In the genomic region with DNA sequence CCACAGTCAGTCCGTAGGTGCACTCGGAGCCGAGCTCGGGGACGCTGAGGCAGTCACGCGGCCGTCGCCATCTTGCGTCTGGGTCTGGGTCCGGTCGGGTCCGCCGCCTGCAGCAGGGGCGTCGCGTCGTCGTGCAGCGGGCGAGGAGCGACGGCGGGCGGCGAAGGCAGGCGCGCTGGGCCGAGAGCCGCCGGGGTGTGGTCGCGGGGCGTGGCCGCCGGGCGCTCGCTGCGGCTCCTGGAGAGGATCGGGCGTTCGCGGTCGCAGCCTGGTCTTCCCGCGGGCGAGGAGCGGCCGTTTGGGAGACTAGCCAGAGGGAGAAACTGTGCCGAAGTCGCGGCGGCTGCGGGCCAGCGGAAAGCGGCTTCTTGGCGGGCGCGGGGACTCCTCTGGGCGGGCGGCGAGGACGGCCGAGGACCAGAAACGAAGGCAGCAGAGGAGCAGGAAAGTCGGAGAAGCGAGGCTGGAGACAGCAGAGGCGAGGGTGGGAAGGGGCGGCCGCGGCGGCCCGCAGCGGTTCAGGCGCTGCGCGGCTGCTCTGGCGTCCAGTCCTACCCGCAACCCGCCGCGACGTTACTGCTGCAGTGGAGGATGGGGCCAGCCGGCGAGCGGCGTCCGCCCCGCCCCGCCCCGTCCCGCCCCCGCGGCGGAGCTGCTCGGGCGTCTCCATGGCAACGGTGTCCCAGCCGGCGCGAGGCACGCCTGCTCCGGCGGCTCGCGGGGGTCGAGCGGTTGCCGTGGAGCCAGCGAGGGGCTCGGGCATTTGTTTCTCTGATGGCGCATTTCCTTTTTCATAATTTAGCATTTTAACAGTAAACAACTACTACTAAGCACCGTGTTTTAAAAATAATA, we compare ENCODE assay signal across 8 cellular contexts. TPM values are rescaled to one million over a fixed set of nuclear protein-coding genes. Genes with fewer than 3 reads are reported as not detected.
A peak's percentile ranks its signal among the peaks of the same experiment; 100 is the strongest.
DNase-seq lines count a peak whose midpoint lies in the region; ATAC-seq, FAIRE-seq and TF ChIP-seq lines count a peak whose summit lies in the region.

A gene with protein sequence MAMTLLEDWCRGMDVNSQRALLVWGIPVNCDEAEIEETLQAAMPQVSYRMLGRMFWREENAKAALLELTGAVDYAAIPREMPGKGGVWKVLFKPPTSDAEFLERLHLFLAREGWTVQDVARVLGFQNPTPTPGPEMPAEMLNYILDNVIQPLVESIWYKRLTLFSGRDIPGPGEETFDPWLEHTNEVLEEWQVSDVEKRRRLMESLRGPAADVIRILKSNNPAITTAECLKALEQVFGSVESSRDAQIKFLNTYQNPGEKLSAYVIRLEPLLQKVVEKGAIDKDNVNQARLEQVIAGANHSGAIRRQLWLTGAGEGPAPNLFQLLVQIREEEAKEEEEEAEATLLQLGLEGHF (minus strand): TSS at position 581 of the 852 bp plus-strand sequence. CDS start 745 bp downstream, outside the sequence.

- ATAC-seq in GM19351 (IDR thresholded peaks at IDR 0.05; ENCODE audit: unreplicated experiment) (peak; percentile 81), HG03520 (IDR thresholded peaks at IDR 0.05; ENCODE audit: unreplicated experiment) (peak; percentile 64), HepG2 (peak; percentile 82)

- H3K9me3 ChIP-seq in BE2C (no peaks in the 10 kb centered on the region), HepG2 (ENCODE audit: low read length) (no peaks in the 10 kb centered on the region)

- DNase-seq in BE2C (peak; percentile 95), NCI-H69 (lab: John Stamatoyannopoulos, UW) (peak; percentile 97), HepG2 (ENCODE audit: low spot score) (peak; percentile 69)
- DNase-seq in activated CD4-positive, alpha-beta T cell treated with anti-CD3 and anti-CD28 coated beads, Interleukin-2, amount 50 U/mL, for 4 hours: peak; percentile 72 to 76
- peak; percentile 83 to 88 for DNase-seq in stimulated activated CD4-positive, alpha-beta T cell treated with anti-CD3 and anti-CD28 coated beads, Interleukin-2, amount 100 ng/mL, for 48 hours

- intact Hi-C loops in dendritic cell treated with granulocyte-macrophage colony-stimulating factor and Interleukin-4, amounts not matched to agents 40 ng/mL and 50 ng/mL, for 4 days (cut with micrococcal nuclease): loop anchor here (10.0 kb wide), 2 partner anchors 69 to 301 kb away; a partner anchor contains a TSS
- intact Hi-C loops in HepG2 (cut with micrococcal nuclease; ENCODE audit: unreplicated experiment): loop anchor here (2.0 to 5.0 kb wide), 2 partner anchors 49 to 177 kb away; a partner anchor contains a TSS

- H3K27me3 Mint-ChIP-seq in dendritic cell treated with granulocyte-macrophage colony-stimulating factor and Interleukin-4, amounts not matched to agents 40 ng/mL and 50 ng/mL, for 4 days: peaks cover 20% of the 10 kb centered on the region

- POLR2A ChIA-PET in HepG2 (lab: Yijun Ruan, JAX): interaction anchor here (0.6 to 2.5 kb wide), 7 partner anchors 11 to 176 kb away, joined by 3 to 8 read pairs (median 4); a partner anchor contains a TSS

- CTCF ChIA-PET in HepG2 (lab: Yijun Ruan, JAX; ENCODE audit: low intra/inter-chr PET ratio, low total read pairs): no interaction called here

- H3K27me3 ChIP-seq in BE2C (no peaks in the 10 kb centered on the region), HepG2 (ENCODE audit: control insufficient read depth in 1 of 2, insufficient read depth in 2 of 2, low read length in 2 of 2) (no peaks in the 10 kb centered on the region)

- 0 out of 2 replicates have a peak, but pooled peaks cover 5% of the 10 kb centered on the region for H4K20me1 ChIP-seq in HepG2 (ENCODE audit: insufficient read depth, low read length)

- TF ChIP-seq POLR2A in HepG2 (IDR thresholded peaks at IDR 0.05; ENCODE audit: insufficient read depth in 1 of 2, low read depth in 2 of 2, low read length in 2 of 2): peak; percentile 63 to 80; a peak in 3 of 4 replicates

- TF ChIP-seq CTCF in BE2C (IDR thresholded peaks at IDR 0.05; ENCODE audit: low read depth, low read length) (no peak), HepG2 (CRISPR knock-in tag; IDR thresholded peaks at IDR 0.05) (peak; percentile 19; the same call in 1 of the 2 replicates)

- H3K27ac ChIP-seq in HepG2 (ENCODE audit: extremely low read length, insufficient read depth, low read length): peak within 1 kb of the TSS; percentile 69

- TF ChIP-seq EP300 in HepG2 (IDR thresholded peaks at IDR 0.05; ENCODE audit: low read depth in 2 of 2, low read length in 2 of 2): no peak
- TF ChIP-seq EP300 in HepG2 (CRISPR knock-in tag; IDR thresholded peaks at IDR 0.05; ENCODE audit: borderline replicate concordance): no peak

- no peak for FAIRE-seq in HepG2 (lab: Jason Lieb, UNC)

- H3K36me3 ChIP-seq in BE2C (peaks cover 21% of the 10 kb centered on the region), HepG2 (replicated peaks in 1 of 2; ENCODE audit: control insufficient read depth in 1 of 2, insufficient read depth in 2 of 2, low read length in 2 of 2) (peaks cover 8 to 19% of the 10 kb centered on the region in 2 experiments; a peak in 4 of 5 replicates)

- H3K4me2 ChIP-seq in HepG2 (ENCODE audit: low read depth, low read length): peak within 1 kb of the TSS; percentile 91

- no peaks in the 10 kb centered on the region for H3K9me3 Mint-ChIP-seq in dendritic cell treated with granulocyte-macrophage colony-stimulating factor and Interleukin-4, amounts not matched to agents 40 ng/mL and 50 ng/mL, for 4 days

- H3K4me3 ChIP-seq in BE2C (ENCODE audit: low read depth, low read length): peak within 1 kb of the TSS; percentile 82
- H3K4me3 ChIP-seq in HepG2 (replicated peaks in 1 of 3; ENCODE audit: insufficient read depth in 1 of 3, low read depth in 2 of 3, low read length in 3 of 3): peak within 1 kb of the TSS; percentile 79 to 89 (median 81)

- H3K4me1 Mint-ChIP-seq in dendritic cell treated with granulocyte-macrophage colony-stimulating factor and Interleukin-4, amounts not matched to agents 40 ng/mL and 50 ng/mL, for 4 days (ENCODE audit: low read depth): peaks cover 32% of the 10 kb centered on the region

- H3K9ac ChIP-seq in HepG2 (ENCODE audit: insufficient read depth, low read depth, low read length): peak within 1 kb of the TSS; percentile 72

- in situ Hi-C loops in HepG2 (cut with HindIII; ENCODE audit: extremely low pct_ligation_motif_present, low pct_unique_long_range_greater_than_20kb): no loop called here

- peak within 1 kb of the TSS; percentile 91 for H3K27ac Mint-ChIP-seq in dendritic cell treated with granulocyte-macrophage colony-stimulating factor and Interleukin-4, amounts not matched to agents 40 ng/mL and 50 ng/mL, for 4 days

- H3K36me3 Mint-ChIP-seq in dendritic cell treated with granulocyte-macrophage colony-stimulating factor and Interleukin-4, amounts not matched to agents 40 ng/mL and 50 ng/mL, for 4 days (ENCODE audit: low read depth): peaks cover 58% of the 10 kb centered on the region

- peaks cover 20% of the 10 kb centered on the region for H3K79me2 ChIP-seq in HepG2 (ENCODE audit: insufficient read depth, low read length)

- H2AFZ ChIP-seq in HepG2 (ENCODE audit: low read length): peak within 1 kb of the TSS; percentile 55

- under 1% methylated on average over 30 of the region's 113 CpGs for whole genome bisulfite sequencing in HepG2 (ENCODE audit: low lambda C conversion rate)

- BruUV-seq in HepG2 (replicated peaks; lab: Mats Ljungman, UMichigan): no TSS peak

- H3K4me3 Mint-ChIP-seq in dendritic cell treated with granulocyte-macrophage colony-stimulating factor and Interleukin-4, amounts not matched to agents 40 ng/mL and 50 ng/mL, for 4 days: peak within 1 kb of the TSS; percentile 97

- peaks cover 15% of the 10 kb centered on the region for H3K4me1 ChIP-seq in BE2C
- H3K4me1 ChIP-seq in HepG2 (ENCODE audit: insufficient read depth, low read length): peaks cover 15% of the 10 kb centered on the region

- peak; percentile 31; the same call in 1 of the 2 replicates for TF ChIP-seq RAD21 in HepG2 (CRISPR knock-in tag; IDR thresholded peaks at IDR 0.05)

RNA-seq across cellular contexts. Expression of the gene that starts here (rescaled TPM):
- polyA plus RNA-seq in BE2C (2012; ENCODE audit: insufficient read depth, insufficient read length, low read depth): 93.5 TPM
- 8.3 and 10.7 TPM in 2 replicates for total RNA-seq in HepG2 (2016; rRNA removed; fragmentation: Illumina TruSeq; extraction: Trizol)
- 1.8 and 1.9 TPM in 2 replicates for total RNA-seq in HepG2 (2016; cell fraction: cytosol; rRNA removed; fragmentation: Illumina TruSeq; extraction: Trizol; ENCODE audit: low read depth)
- total RNA-seq in HepG2 (2016; cell fraction: insoluble cytoplasmic fraction; rRNA removed; fragmentation: Illumina TruSeq; extraction: Trizol): 8.5 and 12.1 TPM in 2 replicates
- 7.8 and 8.3 TPM in 2 replicates for total RNA-seq in HepG2 (2016; cell fraction: membrane; rRNA removed; fragmentation: Illumina TruSeq; extraction: Trizol)
- 8.6 and 9.7 TPM in 2 replicates for total RNA-seq in HepG2 (2016; cell fraction: nucleus; rRNA removed; fragmentation: Illumina TruSeq; extraction: Trizol)
- polyA plus RNA-seq in HepG2 (2011; rRNA removed): 6.6 and 7.0 TPM in 2 replicates
- 5.3 and 6.7 TPM in 2 replicates for polyA plus RNA-seq in HepG2 (2011; cell fraction: cytosol; rRNA removed)
- 6.4 and 7.7 TPM in 2 replicates for polyA plus RNA-seq in HepG2 (2011; cell fraction: nucleus; rRNA removed)
- polyA plus RNA-seq in HepG2 (2012): 14.1 and 14.8 TPM in 2 replicates
- polyA plus RNA-seq in HepG2 (2016; cell fraction: cytosol; fragmentation: Illumina TruSeq; extraction: Trizol; ENCODE audit: low read depth): 2.5 and 2.9 TPM in 2 replicates
- 18.3 and 20.9 TPM in 2 replicates for polyA plus RNA-seq in HepG2 (2016; cell fraction: insoluble cytoplasmic fraction; fragmentation: Illumina TruSeq; extraction: Trizol; ENCODE audit: low read depth)
- polyA plus RNA-seq in HepG2 (2016; cell fraction: membrane; fragmentation: Illumina TruSeq; extraction: Trizol; ENCODE audit: low read depth): 7.0 and 8.6 TPM in 2 replicates
- 17.9 and 18.6 TPM in 2 replicates for polyA plus RNA-seq in HepG2 (2016; cell fraction: nucleus; fragmentation: Illumina TruSeq; extraction: Trizol; ENCODE audit: insufficient read depth, low read depth)
- 5.1 and 5.4 TPM in 2 replicates for polyA minus RNA-seq in HepG2 (2011; rRNA and poly(A)+ RNA removed; ENCODE audit: low replicate concordance)
- 5.6 and 6.3 TPM in 2 replicates for polyA minus RNA-seq in HepG2 (2011; cell fraction: cytosol; rRNA and poly(A)+ RNA removed)
- polyA minus RNA-seq in HepG2 (2011; cell fraction: nucleus; rRNA and poly(A)+ RNA removed): 4.8 and 7.0 TPM in 2 replicates

Comparison
In these comparisons a context has a peak if more than half of its experiments do, and no peak if none do; other contexts are left out.
1. Peak in every context shown above with its lines: DNase-seq, ATAC-seq, H3K4me3 ChIP-seq and H3K27ac ChIP-seq.